8 cellular contexts compared by ENCODE assay signal in genomic region chr10:86365346-86366032, GRCh38. TPM values are rescaled to one million over a fixed set of nuclear protein-coding genes. Genes with fewer than 3 reads are reported as not detected.
DNase-seq lines count a peak whose midpoint lies in the region; ATAC-seq and TF ChIP-seq lines count a peak whose summit lies in the region.

No MANE protein-coding gene starts in this region.

- H3K4me3 ChIP-seq in breast epithelium, result peak overlapping the region; percentile 55 to 77 (median 62)
- H3K4me3 ChIP-seq in mammary epithelial cell (replicated peaks in 1 of 3; ENCODE audit: insufficient read depth in 1 of 3, low read depth in 2 of 3, low read length in 3 of 3), result no peak overlapping the region
- peak overlapping the region; percentile 22 for H3K4me3 ChIP-seq in mesodermal cell (ENCODE audit: extremely low read depth, insufficient read depth, low read length, poor library complexity, severe bottlenecking)
- peak overlapping the region; percentile 54 for H3K4me3 ChIP-seq in urinary bladder (ENCODE audit: low read depth, low read length)

- no peaks in the 10 kb centered on the region for H3K9me3 Mint-ChIP-seq in MCF 10A (ENCODE audit: unreplicated experiment)

- POLR2A ChIA-PET in MCF 10A (lab: Yijun Ruan, JAX), result no interaction called here

- intact Hi-C loops in breast epithelium (cut with DNase I; ENCODE audit: low total_unique reads), result no loop called here
- intact Hi-C loops in MCF 10A (cut with micrococcal nuclease), result no loop called here
- intact Hi-C loops in mammary epithelial cell (cut with micrococcal nuclease), result loop anchor here (10.0 kb wide), 1 partner anchor 571 kb away; no protein-coding TSS in a partner anchor

- peak overlapping the region in 1 of 2 donors; percentile 76 for H3K27ac ChIP-seq in breast epithelium
- no peak overlapping the region for H3K27ac ChIP-seq in mammary epithelial cell (ENCODE audit: insufficient read depth, low read depth, low read length)
- H3K27ac ChIP-seq in mesodermal cell (ENCODE audit: low read depth, low read length, severe bottlenecking), result no peak overlapping the region
- no peak overlapping the region for H3K27ac ChIP-seq in urinary bladder (ENCODE audit: low read depth)

- no peaks in the 10 kb centered on the region for H4K20me1 ChIP-seq in mammary epithelial cell (ENCODE audit: insufficient read depth, low read length)

- no peak overlapping the region for H3K4me3 Mint-ChIP-seq in MCF 10A (ENCODE audit: unreplicated experiment)

- peak overlapping the region; percentile 62 for H3K4me2 ChIP-seq in mammary epithelial cell (ENCODE audit: insufficient read depth, low read depth, low read length)

- H3K27me3 Mint-ChIP-seq in MCF 10A (ENCODE audit: insufficient read depth, unreplicated experiment), result peaks cover 39% of the 10 kb centered on the region

- CTCF ChIA-PET in MCF 10A (lab: Yijun Ruan, JAX), result interaction anchor here (1.0 kb wide), 1 partner anchor 34 kb away, joined by 4 read pairs; no protein-coding TSS in a partner anchor
- CTCF ChIA-PET in mammary epithelial cell (lab: Charles Lee; ENCODE audit: low non-redundant PET), result no interaction called here

- BruUV-seq in MCF 10A (replicated peaks; lab: Mats Ljungman, UMichigan) (no TSS peak), mammary epithelial cell (replicated peaks; lab: Mats Ljungman, UMichigan) (no TSS peak)

- H3K4me1 Mint-ChIP-seq in MCF 10A (ENCODE audit: insufficient read depth, unreplicated experiment), result peaks cover 6% of the 10 kb centered on the region

- peaks cover 0 to 48% of the 10 kb centered on the region in 2 donors for H3K27me3 ChIP-seq in breast epithelium
- peaks cover 46% of the 10 kb centered on the region for H3K27me3 ChIP-seq in mammary epithelial cell (ENCODE audit: insufficient read depth, low read length)

- dilution Hi-C loops in mammary epithelial cell (cut with HindIII; ENCODE audit: low sequenced_read_pairs), result no loop called here

- peak in 1 of 2 donors; percentile 50 for DNase-seq in breast epithelium (ENCODE audit: low spot score in 2 of 2)
- DNase-seq in MCF 10A (ENCODE audit: unreplicated experiment), result no peak
- no peak for DNase-seq in mammary epithelial cell
- no peak for DNase-seq in OCI-M1 (lab: John Stamatoyannopoulos, UW)
- no peak for DNase-seq in NCI-H446 treated with DMSO at 0.1 percent for 48 hours (lab: John Stamatoyannopoulos, UW)

- no peak overlapping the region for H3K27ac Mint-ChIP-seq in MCF 10A (ENCODE audit: low read depth, unreplicated experiment)

- TF ChIP-seq POLR2A in breast epithelium (IDR thresholded peaks at IDR 0.05), result no peak

- H3K79me2 ChIP-seq in mammary epithelial cell (ENCODE audit: insufficient read depth, low read length), result no peaks in the 10 kb centered on the region

- no peaks in the 10 kb centered on the region for H3K36me3 ChIP-seq in breast epithelium
- no peaks in the 10 kb centered on the region for H3K36me3 ChIP-seq in mammary epithelial cell (ENCODE audit: insufficient read depth, low read length)
- H3K36me3 ChIP-seq in mesodermal cell (ENCODE audit: control insufficient read depth, insufficient read depth, low read length), result no peaks in the 10 kb centered on the region
- H3K36me3 ChIP-seq in urinary bladder (ENCODE audit: insufficient read depth), result no peaks in the 10 kb centered on the region

- no peak overlapping the region for H2AFZ ChIP-seq in mammary epithelial cell (ENCODE audit: low read depth, low read length)

- TF ChIP-seq CTCF in breast epithelium (IDR thresholded peaks at IDR 0.05) (no peak), MCF 10A (IDR thresholded peaks at IDR 0.05; ENCODE audit: unreplicated experiment) (no peak), mammary epithelial cell (conservative IDR thresholded peaks at IDR 0.05 in 1 of 2, IDR thresholded peaks at IDR 0.05 in 1 of 2; ENCODE audit: extremely low read depth in 1 of 2, insufficient read depth in 1 of 2, low read depth in 1 of 2, low read length in 2 of 2) (no peak)

- no peaks in the 10 kb centered on the region for H3K36me3 Mint-ChIP-seq in MCF 10A (ENCODE audit: insufficient read depth, unreplicated experiment)

- in situ Hi-C loops in mammary epithelial cell (cut with MboI; ENCODE audit: low sequenced_read_pairs in 2 of 2), result loop anchor here in 1 of 2 donors (25.0 kb wide), 1 partner anchor 828 kb away; no protein-coding TSS in a partner anchor

- no peak for ATAC-seq in GM18867 (IDR thresholded peaks at IDR 0.05; ENCODE audit: unreplicated experiment)

- no peak overlapping the region for H3K9ac ChIP-seq in mammary epithelial cell (ENCODE audit: insufficient read depth, low read length)

- H3K4me1 ChIP-seq in breast epithelium (peaks cover 0 to 7% of the 10 kb centered on the region in 2 donors), mammary epithelial cell (ENCODE audit: insufficient read depth, low read length) (peaks cover 12% of the 10 kb centered on the region), mesodermal cell (ENCODE audit: control insufficient read depth, insufficient read depth, low read length, poor library complexity, severe bottlenecking) (peaks cover 3% of the 10 kb centered on the region), urinary bladder (ENCODE audit: insufficient read depth) (peaks cover 4% of the 10 kb centered on the region)

- WGBS in mammary epithelial cell (ENCODE audit: low coverage, missing lambda C conversion rate), result 6% methylated on average over 13 of the region's 47 CpGs
- WGBS in mesodermal cell (ENCODE audit: insufficient coverage in 2 of 2), 2 experiments, result 2 to 3% methylated on average over 30 to 31 of the region's 47 CpGs
- WGBS in urinary bladder, result 2% methylated on average over 47 of the region's 47 CpGs

- H3K9me3 ChIP-seq in breast epithelium (no peaks in the 10 kb centered on the region), mammary epithelial cell (replicated peaks; ENCODE audit: insufficient read depth, low read length) (no peaks in the 10 kb centered on the region), mesodermal cell (ENCODE audit: control insufficient read depth, low read length) (no peaks in the 10 kb centered on the region)

RNA-seq across cellular contexts. Expression of gene GRID1, which starts 1.1 kb away (rescaled TPM):
- 1 to 10 TPM; 2.3 to 8.5 (median 5.9) TPM for total RNA-seq in breast epithelium
- not detected in 2 replicates for total RNA-seq in MCF 10A (2022)
- total RNA-seq in mammary epithelial cell, result under 1 TPM in 1 of 2 donors, not detected in 1; under 0.01 TPM
- polyA plus RNA-seq in mammary epithelial cell, result 0.02 TPM
- polyA minus RNA-seq in mammary epithelial cell, result not detected
- 1.2 TPM for polyA plus RNA-seq in mesodermal cell (2013, experiment 1 of 2)
- polyA plus RNA-seq in mesodermal cell (2013, experiment 2 of 2), result 0.71 TPM
- total RNA-seq in urinary bladder, result 3.9 TPM
- 2.4 TPM for polyA plus RNA-seq in urinary bladder

Comparison
In these comparisons a context has a peak if more than half of its experiments do, and no peak if none do; other contexts are left out.
1. H3K4me3 ChIP-seq: peak in breast epithelium (3 of 3), mesodermal cell (single experiment) and urinary bladder (single experiment); none in mammary epithelial cell (0 of 3).